Comparison of ENCODE assay signal across 19 cellular contexts in genomic region chr5:174003795-174004194, GRCh38. TPM values are rescaled to one million over a fixed set of nuclear protein-coding genes. Genes with fewer than 3 reads are reported as not detected.
DNase-seq lines count a peak whose midpoint lies in the region; ATAC-seq and TF ChIP-seq lines count a peak whose summit lies in the region.
"Had no signal": no experiment of that assay in that cellular context is flagged by ENCODE, and none has a peak within 500 bp of the region (broad histone marks: within the 10 kb centered on the region; RNA-seq: fewer than 3 reads in every experiment).

No MANE protein-coding gene starts in this region.

- intact Hi-C loops in activated CD4-positive, alpha-beta T cell treated with anti-CD3 and anti-CD28 coated beads for 36 hours (cut with DNase I, micrococcal nuclease) = no loop called here

- no peak overlapping the region for H3K4me2 ChIP-seq in GM23338
- H3K4me2 ChIP-seq: A549 had no signal

- H3K27me3 ChIP-seq in GM23338 (ENCODE audit: insufficient read depth) = no peaks in the 10 kb centered on the region

- peaks cover 15% of the 10 kb centered on the region for H3K27me3 Mint-ChIP-seq in activated CD4-positive, alpha-beta T cell treated with anti-CD3 and anti-CD28 coated beads for 36 hours
- peaks cover 22% of the 10 kb centered on the region for H3K27me3 Mint-ChIP-seq in activated T-cell treated with anti-CD3 and anti-CD28 coated beads, Interleukin-2, amount 50 U/mL, for 72 hours (ENCODE audit: low read depth)
- peaks cover 3% of the 10 kb centered on the region for H3K27me3 Mint-ChIP-seq in GM23338 (ENCODE audit: insufficient read depth, low read depth, poor library complexity)
- H3K27me3 Mint-ChIP-seq in type B pancreatic cell = peaks cover 14% of the 10 kb centered on the region

- no peaks in the 10 kb centered on the region for H3K36me3 ChIP-seq in GM23338 (ENCODE audit: insufficient read depth)

- H3K27ac Mint-ChIP-seq in activated CD4-positive, alpha-beta T cell treated with anti-CD3 and anti-CD28 coated beads for 36 hours = no peak overlapping the region
- H3K27ac Mint-ChIP-seq in activated T-cell treated with anti-CD3 and anti-CD28 coated beads, Interleukin-2, amount 50 U/mL, for 72 hours = no peak overlapping the region
- no peak overlapping the region for H3K27ac Mint-ChIP-seq in GM23338
- H3K27ac Mint-ChIP-seq in type B pancreatic cell = no peak overlapping the region
- H3K27ac Mint-ChIP-seq: CD4-positive, alpha-beta T cell; HFFc6 had no signal

- no peaks in the 10 kb centered on the region for H4K20me1 ChIP-seq in GM23338 (replicated peaks; ENCODE audit: insufficient read depth)

- H3F3A ChIP-seq in GM23338 (replicated peaks; ENCODE audit: low read depth) = no peaks in the 10 kb centered on the region

- POLR2A ChIA-PET in activated CD4-positive, alpha-beta T cell treated with anti-CD3 and anti-CD28 coated beads for 36 hours (lab: Charles Lee) = no interaction called here

- H3K79me2 ChIP-seq in GM23338 (replicated peaks; ENCODE audit: insufficient read depth) = no peaks in the 10 kb centered on the region

- H3K9me2 ChIP-seq in GM23338 (ENCODE audit: insufficient read depth) = no peaks in the 10 kb centered on the region

- H2AFZ ChIP-seq in GM23338 = 0 out of 2 replicates have a peak overlapping the region, but pooled peaks have one; percentile 21
- H2AFZ ChIP-seq: GM23248 had no signal

- no peak overlapping the region for H3K4me3 Mint-ChIP-seq in activated CD4-positive, alpha-beta T cell treated with anti-CD3 and anti-CD28 coated beads for 36 hours
- no peak overlapping the region for H3K4me3 Mint-ChIP-seq in activated T-cell treated with anti-CD3 and anti-CD28 coated beads, Interleukin-2, amount 50 U/mL, for 72 hours
- no peak overlapping the region for H3K4me3 Mint-ChIP-seq in GM23338
- H3K4me3 Mint-ChIP-seq in type B pancreatic cell = no peak overlapping the region
- H3K4me3 Mint-ChIP-seq: CD4-positive, alpha-beta T cell; HFFc6 had no signal

- no peaks in the 10 kb centered on the region for H3K36me3 Mint-ChIP-seq in activated CD4-positive, alpha-beta T cell treated with anti-CD3 and anti-CD28 coated beads for 36 hours (ENCODE audit: low read depth)
- H3K36me3 Mint-ChIP-seq in activated T-cell treated with anti-CD3 and anti-CD28 coated beads, Interleukin-2, amount 50 U/mL, for 72 hours (ENCODE audit: insufficient read depth in 2 of 2) = no peaks in the 10 kb centered on the region
- H3K36me3 Mint-ChIP-seq in GM23338 (ENCODE audit: low read depth) (no peaks in the 10 kb centered on the region), type B pancreatic cell (no peaks in the 10 kb centered on the region)

- H3K4me1 ChIP-seq in GM23338 (ENCODE audit: insufficient read depth) = no peaks in the 10 kb centered on the region
- H3K4me1 ChIP-seq: A549, Caco-2 had no signal

- peak; percentile 66 for ATAC-seq in activated CD4-positive, alpha-beta T cell treated with anti-CD3 and anti-CD28 coated beads for 36 hours
- ATAC-seq in activated T-cell treated with anti-CD3 and anti-CD28 coated beads, Interleukin-2, amount 50 U/mL, for 72 hours (replicated peaks in 1 of 2) = peak; percentile 64 to 98
- ATAC-seq in GM23338 = no peak
- ATAC-seq: A549, HCT116 had no signal

- no peak for TF ChIP-seq CTCF in GM23338 (conservative IDR thresholded peaks at IDR 0.05; ENCODE audit: low read depth in 2 of 2)
- no peak for TF ChIP-seq CTCF in epithelial cell of esophagus (IDR thresholded peaks at IDR 0.05; ENCODE audit: insufficient read depth, low read depth, low read length, missing control alignments)
- no peak for TF ChIP-seq CTCF in type B pancreatic cell (conservative IDR thresholded peaks at IDR 0.05)

- peak; percentile 11 for DNase-seq in activated CD4-positive, alpha-beta T cell treated with anti-CD3 and anti-CD28 coated beads for 36 hours
- DNase-seq in activated CD4-positive, alpha-beta T cell treated with anti-CD3 and anti-CD28 coated beads for 4 hours = no peak
- DNase-seq in activated T-cell treated with anti-CD3 and anti-CD28 coated beads, Interleukin-2, amount 50 U/mL, for 72 hours = peak in 1 of 2 donors; percentile 8
- DNase-seq in activated T-cell treated with anti-CD3 and anti-CD28 coated beads, Interleukin-2, amount 50 U/mL, for 48 hours = no peak
- no peak for DNase-seq in GM23338 (ENCODE audit: low spot score)
- DNase-seq in epithelial cell of esophagus (ENCODE audit: low read depth) = peak; percentile 4
- DNase-seq in NCI-H1048 (lab: John Stamatoyannopoulos, UW) = no peak
- no peak for DNase-seq in type B pancreatic cell (ENCODE audit: extremely low spot score, unreplicated experiment)
- DNase-seq: AML-193; Caco-2; CD4-positive, alpha-beta T cell; GM23248; H7; HFFc6 had no signal

- no peak overlapping the region for H3K27ac ChIP-seq in GM23338 (ENCODE audit: low read depth)
- H3K27ac ChIP-seq: 22Rv1, A549, C4-2B, GM23248 had no signal

- H3K9me3 Mint-ChIP-seq in activated CD4-positive, alpha-beta T cell treated with anti-CD3 and anti-CD28 coated beads for 36 hours (ENCODE audit: low read depth) = no peaks in the 10 kb centered on the region
- H3K9me3 Mint-ChIP-seq in activated T-cell treated with anti-CD3 and anti-CD28 coated beads, Interleukin-2, amount 50 U/mL, for 72 hours = no peaks in the 10 kb centered on the region
- H3K9me3 Mint-ChIP-seq in GM23338 = no peaks in the 10 kb centered on the region
- H3K9me3 Mint-ChIP-seq in type B pancreatic cell = no peaks in the 10 kb centered on the region
- H3K9me3 Mint-ChIP-seq: CD4-positive, alpha-beta T cell; HFFc6 had no signal

- CTCF ChIA-PET in activated CD4-positive, alpha-beta T cell treated with anti-CD3 and anti-CD28 coated beads for 36 hours (lab: Charles Lee) = no interaction called here

- no peak overlapping the region for H3K4me3 ChIP-seq in GM23338
- H3K4me3 ChIP-seq in epithelial cell of esophagus (ENCODE audit: low read length) = no peak overlapping the region
- H3K4me3 ChIP-seq: A549, GM23248 had no signal

- peaks cover 5% of the 10 kb centered on the region for H3K4me1 Mint-ChIP-seq in activated CD4-positive, alpha-beta T cell treated with anti-CD3 and anti-CD28 coated beads for 36 hours
- H3K4me1 Mint-ChIP-seq in activated T-cell treated with anti-CD3 and anti-CD28 coated beads, Interleukin-2, amount 50 U/mL, for 72 hours (ENCODE audit: low read depth) = no peaks in the 10 kb centered on the region
- H3K4me1 Mint-ChIP-seq in GM23338 (no peaks in the 10 kb centered on the region), type B pancreatic cell (ENCODE audit: unreplicated experiment) (no peaks in the 10 kb centered on the region)

TF ChIP-seq in GM23338, 12 proteins besides CTCF, POLR2A, EP300 and RAD21:
- TF ChIP-seq JUNB (IDR thresholded peaks at IDR 0.05; ENCODE audit: unreplicated experiment) (no peak), POLR2AphosphoS5 (IDR thresholded peaks at IDR 0.05; ENCODE audit: low read depth) (no peak)
TF ChIP-seq in GM23338: peak in this region for 0.

RNA-seq across cellular contexts. Expression of gene C5orf47, which starts 14.8 kb away (rescaled TPM):
- not detected for total RNA-seq in activated CD4-positive, alpha-beta T cell treated with anti-CD3 and anti-CD28 coated beads for 36 hours
- not detected for total RNA-seq in activated T-cell treated with anti-CD3 and anti-CD28 coated beads, Interleukin-2, amount 50 U/mL, for 72 hours
- 0.63 and 1.0 TPM in 2 replicates for total RNA-seq in GM23338 (2014; rRNA removed; shearing (Covaris generic))
- polyA plus RNA-seq in GM23338 (2016; fragmentation: Nextera tagmentation; extraction: Ambion mirVana) = 0.50 and 1.1 TPM in 2 replicates
- total RNA-seq in type B pancreatic cell (ENCODE audit: low replicate concordance) = not detected in 2 replicates
- total RNA-seq: CD4-positive, alpha-beta T cell; GM23248; HFFc6 had no signal
- polyA plus RNA-seq: BJ, GM23248 had no signal

RNA-seq across cellular contexts. Expression of gene NSG2, which starts 41.7 kb away (rescaled TPM):
- not detected for total RNA-seq in activated CD4-positive, alpha-beta T cell treated with anti-CD3 and anti-CD28 coated beads for 36 hours
- not detected for total RNA-seq in activated T-cell treated with anti-CD3 and anti-CD28 coated beads, Interleukin-2, amount 50 U/mL, for 72 hours
- total RNA-seq in GM23338 (2014; rRNA removed; shearing (Covaris generic)) = not detected in 2 replicates
- 0.16 TPM in 1 of 2 replicates, not detected in the other for polyA plus RNA-seq in GM23338 (2016; fragmentation: Nextera tagmentation; extraction: Ambion mirVana)
- 3.1 and 3.9 TPM in 2 replicates for total RNA-seq in type B pancreatic cell (ENCODE audit: low replicate concordance)
- total RNA-seq: Caco-2; CD4-positive, alpha-beta T cell; GM23248; HFFc6 had no signal
- polyA plus RNA-seq: GM23248 had no signal

Comparison
In these comparisons a context has a peak if more than half of its experiments do, and no peak if none do; other contexts are left out.
1. DNase-seq: peak in activated CD4-positive, alpha-beta T cell treated with anti-CD3 and anti-CD28 coated beads for 36 hours (single experiment) and epithelial cell of esophagus (single experiment); none in activated CD4-positive, alpha-beta T cell treated with anti-CD3 and anti-CD28 coated beads for 4 hours (0 of 2), activated T-cell treated with anti-CD3 and anti-CD28 coated beads, Interleukin-2, amount 50 U/mL, for 48 hours (0 of 2), GM23338 (single experiment), NCI-H1048 (single experiment) and type B pancreatic cell (single experiment).